ENCODE assay signal across 8 cellular contexts in genomic region chrX:48631376-48632090, GRCh38. TPM values are rescaled to one million over a fixed set of nuclear protein-coding genes. Genes with fewer than 3 reads are reported as not detected.
DNase-seq lines count a peak whose midpoint lies in the region; ATAC-seq and TF ChIP-seq lines count a peak whose summit lies in the region.

No MANE protein-coding gene starts in this region.

- H2AFZ ChIP-seq in ACC112 (ENCODE audit: low read length, unreplicated experiment): no peak overlapping the region

- no peaks in the 10 kb centered on the region for H3K27me3 ChIP-seq in ACC112 (ENCODE audit: insufficient read depth, low read length)
- no peaks in the 10 kb centered on the region for H3K27me3 ChIP-seq in HL-60 (ENCODE audit: insufficient read depth, poor library complexity, severe bottlenecking)
- H3K27me3 ChIP-seq in NT2/D1 (ENCODE audit: insufficient read depth, insufficient read length): no peaks in the 10 kb centered on the region

- TF ChIP-seq CTCF in HL-60 (IDR thresholded peaks at IDR 0.05; ENCODE audit: insufficient read depth, low read length): peak; percentile 21
- TF ChIP-seq CTCF in epithelial cell of esophagus (IDR thresholded peaks at IDR 0.05; ENCODE audit: insufficient read depth, low read depth, low read length, missing control alignments): peak; percentile 59

- no peaks in the 10 kb centered on the region for H3K79me2 ChIP-seq in ACC112 (ENCODE audit: control insufficient read depth, insufficient read depth, low read length, unreplicated experiment)

- H3K4me1 ChIP-seq in ACC112 (ENCODE audit: control insufficient read depth, insufficient read depth, low read length, unreplicated experiment): peaks cover 6% of the 10 kb centered on the region
- H3K4me1 ChIP-seq in NT2/D1 (ENCODE audit: insufficient read depth, insufficient read length): no peaks in the 10 kb centered on the region

- no peak overlapping the region for H3K9ac ChIP-seq in NT2/D1 (ENCODE audit: insufficient read length, low read depth)

- H3K36me3 ChIP-seq in ACC112 (ENCODE audit: insufficient read depth, low read length) (no peaks in the 10 kb centered on the region), NT2/D1 (ENCODE audit: insufficient read depth, insufficient read length, low read length) (no peaks in the 10 kb centered on the region)

- peak; percentile 57 for ATAC-seq in GM18517 (IDR thresholded peaks at IDR 0.05; ENCODE audit: unreplicated experiment)

- peak; percentile 37 to 88 for DNase-seq in HL-60 (ENCODE audit: low read depth in 1 of 2, low spot score in 1 of 2)
- peak; percentile 91 for DNase-seq in NT2/D1 (ENCODE audit: low read depth, low spot score)
- peak; percentile 12 for DNase-seq in activated T-cell treated with anti-CD3 and anti-CD28 coated beads for 1 hour (ENCODE audit: low read depth)
- DNase-seq in epithelial cell of esophagus (ENCODE audit: low read depth): peak; percentile 87
- peak; percentile 88 for DNase-seq in mucosa of gallbladder (ENCODE audit: low spot score)
- peak; percentile 68 for DNase-seq in stimulated activated CD8-positive, alpha-beta memory T cell treated with anti-CD3 and anti-CD28 coated beads, Interleukin-4, amount 100 ng/mL, for 48 hours

- no peak overlapping the region for H3K27ac ChIP-seq in ACC112 (ENCODE audit: low read depth, low read length)
- no peak overlapping the region for H3K27ac ChIP-seq in HL-60 (replicated peaks)

- H3K9me3 ChIP-seq in NT2/D1 (ENCODE audit: insufficient read depth, low read length): no peaks in the 10 kb centered on the region

- H3K4me3 ChIP-seq in ACC112 (ENCODE audit: low read depth, low read length) (peak overlapping the region; percentile 60; the same call in 1 of the 2 replicates), HL-60 (replicated peaks; ENCODE audit: insufficient read depth, low read length) (no peak overlapping the region), NT2/D1 (ENCODE audit: insufficient read length, low read depth) (no peak overlapping the region), epithelial cell of esophagus (ENCODE audit: low read length) (no peak overlapping the region)

RNA-seq across cellular contexts. Expression of gene WDR13, which starts 34.2 kb away (rescaled TPM):
- 156 TPM for total RNA-seq in mucosa of gallbladder

RNA-seq across cellular contexts. Expression of gene WAS, which starts 52.1 kb away (rescaled TPM):
- 11.5 TPM for total RNA-seq in mucosa of gallbladder

RNA-seq across cellular contexts. Expression of gene RBM3, which starts 57.2 kb away (rescaled TPM):
- total RNA-seq in mucosa of gallbladder: 46.0 TPM

Comparison
In these comparisons a context has a peak if more than half of its experiments do, and no peak if none do; other contexts are left out.
1. DNase-seq: peak in every context shown above with its lines; median percentile 91 in NT2/D1; 88 in mucosa of gallbladder; 87 in epithelial cell of esophagus; 68 in stimulated activated CD8-positive, alpha-beta memory T cell treated with anti-CD3 and anti-CD28 coated beads, Interleukin-4, amount 100 ng/mL, for 48 hours; 62 in HL-60; 12 in activated T-cell treated with anti-CD3 and anti-CD28 coated beads for 1 hour.